Comparison of ENCODE assay signal across 8 cellular contexts in the genomic region with DNA sequence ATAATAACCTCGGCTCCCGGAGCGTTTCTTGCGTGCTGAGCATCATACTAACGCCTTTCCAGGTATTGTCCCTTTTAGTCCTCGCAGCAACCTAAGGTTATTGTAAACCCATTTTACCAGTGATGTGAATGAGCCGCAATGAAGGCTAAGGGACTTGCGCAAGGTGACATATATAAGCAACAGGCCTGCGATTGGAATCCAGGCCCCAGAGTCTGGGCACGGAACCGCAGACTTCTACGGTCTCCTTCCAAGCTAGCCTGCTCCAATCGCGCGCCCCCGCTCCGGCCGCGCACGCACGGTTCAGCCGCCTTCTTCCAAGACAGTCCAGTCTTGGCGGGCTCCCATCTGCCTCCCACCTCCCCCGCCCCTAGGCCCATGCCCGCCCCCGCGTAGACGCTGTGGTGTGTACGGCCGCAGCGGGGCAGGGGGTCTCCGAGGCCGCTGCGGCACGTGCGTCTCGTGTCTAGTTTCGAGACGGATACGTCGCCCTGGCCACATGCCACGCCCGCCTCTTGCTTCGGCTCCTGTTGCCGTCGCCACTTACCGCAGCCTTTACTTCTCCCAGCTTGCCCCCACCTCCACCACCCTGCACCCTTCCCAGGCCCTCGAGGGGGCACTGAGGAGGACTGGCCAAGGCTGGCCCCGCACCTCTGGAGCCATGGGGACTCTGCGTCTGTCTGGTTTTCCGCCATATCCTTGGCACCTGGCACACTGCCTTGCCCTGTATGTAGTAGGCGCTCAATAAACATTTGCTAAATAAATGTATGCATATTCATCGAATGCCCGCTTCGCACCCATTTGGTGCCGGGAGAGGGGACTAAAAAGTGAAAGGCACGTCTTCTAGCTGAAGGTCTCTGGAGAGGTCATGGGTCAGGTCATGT. TPM values are rescaled to one million over a fixed set of nuclear protein-coding genes. Genes with fewer than 3 reads are reported as not detected.
DNase-seq lines count a peak whose midpoint lies in the region; ATAC-seq and TF ChIP-seq lines count a peak whose summit lies in the region.

No MANE protein-coding gene starts in this region.

- peaks cover 20% of the 10 kb centered on the region for H3K4me1 ChIP-seq in ACC112 (ENCODE audit: control insufficient read depth, insufficient read depth, low read length, unreplicated experiment)
- H3K4me1 ChIP-seq in mesenchymal stem cell (ENCODE audit: control insufficient read depth, insufficient read depth, low read depth, low read length), result peaks cover 11% of the 10 kb centered on the region
- peaks cover 8 to 18% of the 10 kb centered on the region in 2 donors for H3K4me1 ChIP-seq in thyroid gland

- peak overlapping the region in 1 of 2 donors; percentile 33 for H3K27ac Mint-ChIP-seq in T-cell

- peak overlapping the region; percentile 81 for H3K4me3 ChIP-seq in ACC112 (ENCODE audit: low read depth, low read length)
- peak overlapping the region; percentile 40 to 88 for H3K4me3 ChIP-seq in mesenchymal stem cell (ENCODE audit: insufficient read depth in 1 of 2, low read depth in 1 of 2, low read length in 2 of 2)
- H3K4me3 ChIP-seq in thyroid gland (replicated peaks in 1 of 3), result peak overlapping the region; percentile 37 to 75 (median 69)

- H3K27me3 ChIP-seq in ACC112 (ENCODE audit: insufficient read depth, low read length), result no peaks in the 10 kb centered on the region
- no peaks in the 10 kb centered on the region for H3K27me3 ChIP-seq in mesenchymal stem cell (ENCODE audit: control insufficient read depth in 1 of 2, insufficient read depth in 1 of 2, low read length in 2 of 2)
- H3K27me3 ChIP-seq in thyroid gland, result no peaks in the 10 kb centered on the region

- POLR2A ChIA-PET in T-cell (lab: Charles Lee), result interaction anchor here (0.5 to 0.6 kb wide), 2 partner anchors 142 to 649 kb away, joined by 4 read pairs; no protein-coding TSS in a partner anchor

- peak overlapping the region; percentile 67 for H3K4me2 ChIP-seq in mesenchymal stem cell (ENCODE audit: low read length, poor library complexity, severe bottlenecking)

- H3K9me3 ChIP-seq in mesenchymal stem cell (ENCODE audit: control insufficient read depth, low read length) (no peaks in the 10 kb centered on the region), thyroid gland (no peaks in the 10 kb centered on the region)

- no peak overlapping the region for H2AK5ac ChIP-seq in mesenchymal stem cell (ENCODE audit: low read length, severe bottlenecking)

- peak overlapping the region; percentile 8 for H2BK15ac ChIP-seq in mesenchymal stem cell (ENCODE audit: low read depth, poor library complexity, severe bottlenecking)

- H3K27ac ChIP-seq in ACC112 (ENCODE audit: low read depth, low read length), result no peak overlapping the region
- no peak overlapping the region for H3K27ac ChIP-seq in mesenchymal stem cell (ENCODE audit: low read length, poor library complexity, severe bottlenecking)
- peak overlapping the region in 2 of 3 donors; percentile 32 to 56 for H3K27ac ChIP-seq in thyroid gland

- no peaks in the 10 kb centered on the region for H3K36me3 Mint-ChIP-seq in T-cell

- peak overlapping the region; percentile 49 for H4K91ac ChIP-seq in mesenchymal stem cell (ENCODE audit: low read length)

- peak overlapping the region in 1 of 2 experiments; percentile 68 for H3K4ac ChIP-seq in mesenchymal stem cell (ENCODE audit: low read depth in 1 of 2, low read length in 2 of 2)

- peak; percentile 2 for ATAC-seq in GM21528 (IDR thresholded peaks at IDR 0.05; ENCODE audit: low FRiP score, unreplicated experiment)
- peak in 1 of 4 experiments; percentile 4 for ATAC-seq in T-cell (replicated peaks in 1 of 4)

- H4K8ac ChIP-seq in mesenchymal stem cell (ENCODE audit: low read length), result peak overlapping the region; percentile 95

- TF ChIP-seq POLR2A in thyroid gland (IDR thresholded peaks at IDR 0.05), result no peak

- intact Hi-C loops in thyroid gland (cut with DNase I), result no loop called here

- H2AFZ ChIP-seq in ACC112 (ENCODE audit: low read length, unreplicated experiment) (peak overlapping the region; percentile 100), mesenchymal stem cell (ENCODE audit: low read depth, low read length) (peak overlapping the region; percentile 72)

- CTCF ChIA-PET in T-cell (lab: Charles Lee), result interaction anchor here (0.6 to 1.2 kb wide), 4 partner anchors 56 to 160 kb away, joined by 3 to 6 read pairs (median 4); a partner anchor contains a TSS

- no peaks in the 10 kb centered on the region for H3K9me3 Mint-ChIP-seq in T-cell

- peaks cover 27 to 39% (median 32%) of the 10 kb centered on the region in 3 donors for H3K4me1 Mint-ChIP-seq in T-cell

- peak overlapping the region; percentile 85 to 94 (median 89) for H3K4me3 Mint-ChIP-seq in T-cell

- DNase-seq in T-cell, result peak in 8 of 34 experiments; percentile 4 to 25 (median 10)
- DNase-seq in ecto neural progenitor cell (ENCODE audit: low spot score), result peak; percentile 70
- peak; percentile 79 for DNase-seq in mesenchymal stem cell
- peak; percentile 34 to 48 for DNase-seq in thyroid gland
- DNase-seq in mesenteric fat pad (ENCODE audit: low spot score), result no peak
- DNase-seq in AML-193 (lab: John Stamatoyannopoulos, UW), result no peak

- H3K79me1 ChIP-seq in mesenchymal stem cell (replicated peaks; ENCODE audit: low read length, poor library complexity, severe bottlenecking), result peaks cover 8% of the 10 kb centered on the region

- H3K36me3 ChIP-seq in ACC112 (ENCODE audit: insufficient read depth, low read length) (no peaks in the 10 kb centered on the region), mesenchymal stem cell (ENCODE audit: control insufficient read depth in 1 of 2, insufficient read depth in 2 of 2, low read depth in 1 of 2, low read length in 2 of 2) (no peaks in the 10 kb centered on the region), thyroid gland (no peaks in the 10 kb centered on the region)

- no peak overlapping the region for H3K23ac ChIP-seq in mesenchymal stem cell (ENCODE audit: low read length in 2 of 2)

- no peak for TF ChIP-seq CTCF in thyroid gland (IDR thresholded peaks at IDR 0.05)

- H3K18ac ChIP-seq in mesenchymal stem cell (ENCODE audit: low read depth in 1 of 2, low read length in 2 of 2), result peak overlapping the region; percentile 50 to 55

- no peak overlapping the region for H2BK5ac ChIP-seq in mesenchymal stem cell (ENCODE audit: low read depth, low read length, poor library complexity, severe bottlenecking)

- H2BK12ac ChIP-seq in mesenchymal stem cell (ENCODE audit: low read length in 2 of 2), result peak overlapping the region in 1 of 2 experiments; percentile 89

- H3K9ac ChIP-seq in mesenchymal stem cell (ENCODE audit: low read length), result peak overlapping the region; percentile 76

- no peak overlapping the region for H2BK120ac ChIP-seq in mesenchymal stem cell (ENCODE audit: low read depth, low read length)

- WGBS in mesenchymal stem cell, result 20% methylated on average over 53 of the region's 57 CpGs
- WGBS in thyroid gland, 2 donors, result 18 to 19% methylated on average over 37 to 45 of the region's 57 CpGs

- H3K27me3 Mint-ChIP-seq in T-cell, result peaks cover 10 to 16% of the 10 kb centered on the region in 2 donors

- H3K79me2 ChIP-seq in ACC112 (ENCODE audit: control insufficient read depth, insufficient read depth, low read length, unreplicated experiment), result peaks cover 13% of the 10 kb centered on the region

- H3K14ac ChIP-seq in mesenchymal stem cell (ENCODE audit: low read length in 2 of 2), result peak overlapping the region in 1 of 2 experiments; percentile 15

RNA-seq across cellular contexts. Expression of a gene that starts 0.9 kb away (rescaled TPM):
- 1 to 10 TPM; 1.9 to 3.2 (median 2.3) TPM for total RNA-seq in T-cell
- polyA plus RNA-seq in mesenchymal stem cell (2013, experiment 1 of 2), result 2.3 TPM
- polyA plus RNA-seq in mesenchymal stem cell (2013, experiment 2 of 2), result 2.2 TPM
- total RNA-seq in thyroid gland, result 10 to 100 TPM in 1 of 4 donors, 1 to 10 TPM in 3; 4.2 to 18.4 (median 8.5) TPM
- 25.9 TPM for total RNA-seq in mesenteric fat pad

Comparison
In these comparisons a context has a peak if more than half of its experiments do, and no peak if none do; other contexts are left out.
1. H3K27ac ChIP-seq: peak in thyroid gland (2 of 3); none in ACC112 (single experiment) and mesenchymal stem cell (single experiment).
2. DNase-seq: peak in ecto neural progenitor cell (single experiment), mesenchymal stem cell (single experiment) and thyroid gland (2 of 2); none in mesenteric fat pad (single experiment) and AML-193 (0 of 2).
3. Peak in every context shown above with its lines, with median percentiles within 50 percentile points of each other: H3K4me3 ChIP-seq.